ENCODE assay signal across 8 cellular contexts in genomic region chr13:48235100-48235813, GRCh38. TPM values are rescaled to one million over a fixed set of nuclear protein-coding genes. Genes with fewer than 3 reads are reported as not detected.
DNase-seq lines count a peak whose midpoint lies in the region; ATAC-seq and TF ChIP-seq lines count a peak whose summit lies in the region.

No MANE protein-coding gene starts in this region.

- H2AFZ ChIP-seq in trophoblast cell (ENCODE audit: insufficient read depth, low read length, poor library complexity), result no peak overlapping the region

- no peaks in the 10 kb centered on the region for H3K27me3 Mint-ChIP-seq in CD4-positive, alpha-beta T cell
- H3K27me3 Mint-ChIP-seq in activated T-helper 1 cell treated with anti-CD3 and anti-CD28 coated beads, Interleukin-12 subunit alpha, Interleukin-12 subunit beta, Interleukin-2, Interleukin-4 antibody, amounts not matched to agents 30 ng/mL and 10 ng/mL and 1 ng/mL, durations not matched to agents 14 hours and 24 hours and 36 hours (ENCODE audit: insufficient read depth), result peaks cover 20% of the 10 kb centered on the region

- WGBS in trophoblast cell (ENCODE audit: extremely low coverage, insufficient coverage, insufficient read length), result no CpG with 5 or more reads among the region's 9 CpGs

- peaks cover 12% of the 10 kb centered on the region for H3K79me2 ChIP-seq in trophoblast cell (ENCODE audit: control insufficient read depth, insufficient read depth, low read length, poor library complexity)

- peaks cover 68% of the 10 kb centered on the region for H3K4me1 Mint-ChIP-seq in CD4-positive, alpha-beta T cell (ENCODE audit: low read depth)
- peaks cover 50% of the 10 kb centered on the region for H3K4me1 Mint-ChIP-seq in activated T-helper 1 cell treated with anti-CD3 and anti-CD28 coated beads, Interleukin-12 subunit alpha, Interleukin-12 subunit beta, Interleukin-2, Interleukin-4 antibody, amounts not matched to agents 30 ng/mL and 10 ng/mL and 1 ng/mL, durations not matched to agents 14 hours and 24 hours and 36 hours (ENCODE audit: low read depth)

- H3K27ac Mint-ChIP-seq in CD4-positive, alpha-beta T cell, result peak overlapping the region; percentile 97
- H3K27ac Mint-ChIP-seq in activated T-helper 1 cell treated with anti-CD3 and anti-CD28 coated beads, Interleukin-12 subunit alpha, Interleukin-12 subunit beta, Interleukin-2, Interleukin-4 antibody, amounts not matched to agents 30 ng/mL and 10 ng/mL and 1 ng/mL, durations not matched to agents 14 hours and 24 hours and 36 hours, result peak overlapping the region; percentile 31

- no peak overlapping the region for H3K18ac ChIP-seq in trophoblast cell (ENCODE audit: low read length)

- CTCF ChIA-PET in CD4-positive, alpha-beta T cell (lab: Charles Lee), result interaction anchor here (0.9 to 1.7 kb wide), 6 partner anchors 12 to 198 kb away, joined by 3 to 11 read pairs (median 4); partner anchors contain the start of genes MED4 and NUDT15

- H3K23ac ChIP-seq in trophoblast cell (ENCODE audit: low read length), result no peak overlapping the region

- H3K36me3 Mint-ChIP-seq in CD4-positive, alpha-beta T cell (ENCODE audit: low read depth), result peaks cover 71% of the 10 kb centered on the region
- peaks cover 22% of the 10 kb centered on the region for H3K36me3 Mint-ChIP-seq in activated T-helper 1 cell treated with anti-CD3 and anti-CD28 coated beads, Interleukin-12 subunit alpha, Interleukin-12 subunit beta, Interleukin-2, Interleukin-4 antibody, amounts not matched to agents 30 ng/mL and 10 ng/mL and 1 ng/mL, durations not matched to agents 14 hours and 24 hours and 36 hours (ENCODE audit: low read depth)

- no peak overlapping the region for H3K4ac ChIP-seq in trophoblast cell (ENCODE audit: low read depth, low read length)

- H3K14ac ChIP-seq in trophoblast cell (ENCODE audit: low read length), result no peak overlapping the region

- intact Hi-C loops in CD4-positive, alpha-beta T cell (cut with DNase I, micrococcal nuclease), result loop anchor here in 1 of 2 experiments (2.0 to 10.0 kb wide), 2 partner anchors 48 to 350 kb away; no protein-coding TSS in a partner anchor
- intact Hi-C loops in activated T-helper 1 cell treated with anti-CD3 and anti-CD28 coated beads, Interleukin-12 subunit alpha, Interleukin-12 subunit beta, Interleukin-2, Interleukin-4 antibody, amounts not matched to agents 30 ng/mL and 10 ng/mL and 1 ng/mL, durations not matched to agents 14 hours and 24 hours and 36 hours (cut with micrococcal nuclease), result loop anchor here (1.0 kb wide), 5 partner anchors 9 to 327 kb away; no protein-coding TSS in a partner anchor

- no peak overlapping the region for H2BK120ac ChIP-seq in trophoblast cell (ENCODE audit: insufficient read depth, low read length, poor library complexity)

- H3K4me3 ChIP-seq in HL-60 (replicated peaks; ENCODE audit: insufficient read depth, low read length) (peak overlapping the region; percentile 21; the same call in 1 of the 2 replicates), trophoblast cell (ENCODE audit: low read depth, low read length) (no peak overlapping the region)

- H3K27ac ChIP-seq in CD4-positive, alpha-beta T cell (ENCODE audit: low read depth, low read length), result peak overlapping the region; percentile 58
- H3K27ac ChIP-seq in HL-60 (replicated peaks) (peak overlapping the region; percentile 31), trophoblast cell (ENCODE audit: low read depth, low read length) (peak overlapping the region; percentile 87)

- H2AK5ac ChIP-seq in trophoblast cell (ENCODE audit: low read length), result no peak overlapping the region

- peaks cover 5 to 6% of the 10 kb centered on the region in 2 experiments for H3K36me3 ChIP-seq in trophoblast cell (ENCODE audit: control insufficient read depth in 1 of 2, insufficient read depth in 2 of 2, low read length in 2 of 2)

- no peak overlapping the region for H4K91ac ChIP-seq in trophoblast cell (ENCODE audit: low read depth, low read length)

- peak overlapping the region; percentile 53 for H3K4me2 ChIP-seq in trophoblast cell (ENCODE audit: low read length)

- H3K4me1 ChIP-seq in trophoblast cell (ENCODE audit: control insufficient read depth in 1 of 2, insufficient read depth in 2 of 2, low read length in 2 of 2), result peaks cover 0 to 2% of the 10 kb centered on the region in 2 experiments

- DNase-seq in CD4-positive, alpha-beta T cell, result peak in 1 of 10 experiments; percentile 10
- DNase-seq in HL-60 (ENCODE audit: low read depth in 1 of 2, low spot score in 1 of 2) (peak in 1 of 2 experiments; percentile 58), glomerular visceral epithelial cell (ENCODE audit: extremely low spot score) (peak; percentile 67), trophoblast cell (peak; percentile 50 to 77)
- DNase-seq in activated T-helper 1 cell treated with anti-CD3 and anti-CD28 coated beads, Interleukin-12 subunit alpha, Interleukin-12 subunit beta, Interleukin-2, Interleukin-4 antibody, amounts not matched to agents 30 ng/mL and 10 ng/mL and 1 ng/mL, durations not matched to agents 14 hours and 24 hours and 36 hours (ENCODE audit: low spot score), result no peak

- no peak for TF ChIP-seq CTCF in CD4-positive, alpha-beta T cell (IDR thresholded peaks at IDR 0.05)
- no peak for TF ChIP-seq CTCF in HL-60 (IDR thresholded peaks at IDR 0.05; ENCODE audit: insufficient read depth, low read length)

- H3K79me1 ChIP-seq in trophoblast cell (ENCODE audit: low read length), result peaks cover 14% of the 10 kb centered on the region

- POLR2A ChIA-PET in CD4-positive, alpha-beta T cell (lab: Charles Lee), result interaction anchor here (0.7 to 6.0 kb wide), 25 partner anchors 8 to 345 kb away, joined by 3 to 41 read pairs (median 4); partner anchors contain the start of genes MED4, NUDT15, RB1 and RCBTB2

- peak overlapping the region; percentile 94 for H3K4me3 Mint-ChIP-seq in CD4-positive, alpha-beta T cell
- H3K4me3 Mint-ChIP-seq in activated T-helper 1 cell treated with anti-CD3 and anti-CD28 coated beads, Interleukin-12 subunit alpha, Interleukin-12 subunit beta, Interleukin-2, Interleukin-4 antibody, amounts not matched to agents 30 ng/mL and 10 ng/mL and 1 ng/mL, durations not matched to agents 14 hours and 24 hours and 36 hours, result peak overlapping the region; percentile 92

- H3K9me3 Mint-ChIP-seq in CD4-positive, alpha-beta T cell, result no peaks in the 10 kb centered on the region
- no peaks in the 10 kb centered on the region for H3K9me3 Mint-ChIP-seq in activated T-helper 1 cell treated with anti-CD3 and anti-CD28 coated beads, Interleukin-12 subunit alpha, Interleukin-12 subunit beta, Interleukin-2, Interleukin-4 antibody, amounts not matched to agents 30 ng/mL and 10 ng/mL and 1 ng/mL, durations not matched to agents 14 hours and 24 hours and 36 hours

- ATAC-seq in CD4-positive, alpha-beta T cell (ENCODE audit: poor library complexity), result no peak
- ATAC-seq in GM18870 (IDR thresholded peaks at IDR 0.05; ENCODE audit: unreplicated experiment) (peak; percentile 68), GM19324 (IDR thresholded peaks at IDR 0.05; ENCODE audit: low FRiP score, unreplicated experiment) (no peak), HG03135 (IDR thresholded peaks at IDR 0.05; ENCODE audit: unreplicated experiment) (no peak)

- no peak overlapping the region for H3K9ac ChIP-seq in trophoblast cell (ENCODE audit: low read length)

- no peak overlapping the region for H2BK5ac ChIP-seq in trophoblast cell (ENCODE audit: low read depth, low read length, poor library complexity)

- H4K8ac ChIP-seq in trophoblast cell (ENCODE audit: low read depth, low read length), result no peak overlapping the region

- H3K27me3 ChIP-seq in CD4-positive, alpha-beta T cell (ENCODE audit: control insufficient read depth, insufficient read depth, low read length), result no peaks in the 10 kb centered on the region
- no peaks in the 10 kb centered on the region for H3K27me3 ChIP-seq in HL-60 (ENCODE audit: insufficient read depth, poor library complexity, severe bottlenecking)
- H3K27me3 ChIP-seq in trophoblast cell (ENCODE audit: insufficient read depth, low read length), result no peaks in the 10 kb centered on the region

- no peak overlapping the region for H2BK12ac ChIP-seq in trophoblast cell (ENCODE audit: low read length)

- H4K12ac ChIP-seq in trophoblast cell (ENCODE audit: low read depth, low read length), result no peak overlapping the region

- no peaks in the 10 kb centered on the region for H3K9me3 ChIP-seq in CD4-positive, alpha-beta T cell (ENCODE audit: control insufficient read depth, low read length)
- peaks cover 2% of the 10 kb centered on the region for H3K9me3 ChIP-seq in trophoblast cell (ENCODE audit: insufficient read depth, low read depth, low read length)

RNA-seq across cellular contexts. Expression of gene ITM2B, which starts 2.3 kb away (rescaled TPM):
- 100 to 1,000 TPM; 305 to 323 TPM for total RNA-seq in CD4-positive, alpha-beta T cell
- 56.2 and 61.2 TPM in 2 replicates for total RNA-seq in activated T-helper 1 cell treated with anti-CD3 and anti-CD28 coated beads, Interleukin-12 subunit alpha, Interleukin-12 subunit beta, Interleukin-2, Interleukin-4 antibody, amounts not matched to agents 30 ng/mL and 10 ng/mL and 1 ng/mL, durations not matched to agents 14 hours and 24 hours and 36 hours
- 463 and 476 TPM in 2 replicates for polyA plus RNA-seq in trophoblast cell (2013)

Comparison
In these comparisons a context has a peak if more than half of its experiments do, and no peak if none do; other contexts are left out.
1. H3K27ac ChIP-seq: peak in every context shown above with its lines; median percentile 87 in trophoblast cell; 58 in CD4-positive, alpha-beta T cell; 31 in HL-60.